ENCODE assay signal across 12 cellular contexts in genomic region chr3:177836671-177837070, GRCh38.
A peak's percentile ranks its signal among the peaks of the same experiment; 100 is the strongest.
DNase-seq lines count a peak whose midpoint lies in the region; ATAC-seq and TF ChIP-seq lines count a peak whose summit lies in the region.
"Had no signal": no experiment of that assay in that cellular context is flagged by ENCODE, and none has a peak within 500 bp of the region (broad histone marks: within the 10 kb centered on the region; RNA-seq: fewer than 3 reads in every experiment).

No MANE protein-coding gene starts in this region.

- no peaks in the 10 kb centered on the region for H3K27me3 Mint-ChIP-seq in activated CD4-positive, alpha-beta memory T cell treated with anti-CD3 and anti-CD28 coated beads for 36 hours
- H3K27me3 Mint-ChIP-seq: stimulated activated naive CD8-positive, alpha-beta T cell treated with anti-CD3 and anti-CD28 coated beads, Interleukin-15, Interleukin-2, amounts not matched to agents 100 ng/mL and 50 ng/mL, for 24 hours had no signal

- TF ChIP-seq CTCF in mammary epithelial cell (conservative IDR thresholded peaks at IDR 0.05 in 1 of 2, IDR thresholded peaks at IDR 0.05 in 1 of 2; ENCODE audit: extremely low read depth in 1 of 2, insufficient read depth in 1 of 2, low read depth in 1 of 2, low read length in 2 of 2): no peak
- no peak for TF ChIP-seq CTCF in mucosa of descending colon (IDR thresholded peaks at IDR 0.05)

- WGBS in mammary epithelial cell (ENCODE audit: low coverage, missing lambda C conversion rate): 5% methylated on average over 5 of the region's 5 CpGs

- no peaks in the 10 kb centered on the region for H4K20me1 ChIP-seq in mammary epithelial cell (ENCODE audit: insufficient read depth, low read length)

- dilution Hi-C loops in mammary epithelial cell (cut with HindIII; ENCODE audit: low sequenced_read_pairs): no loop called here

- CTCF ChIA-PET in mammary epithelial cell (lab: Charles Lee; ENCODE audit: low non-redundant PET): no interaction called here
- CTCF ChIA-PET in activated CD4-positive, alpha-beta memory T cell treated with anti-CD3 and anti-CD28 coated beads for 36 hours (lab: Charles Lee): no interaction called here

- ATAC-seq in mucosa of descending colon: peak; percentile 42
- no peak for ATAC-seq in HG03280 (IDR thresholded peaks at IDR 0.05; ENCODE audit: unreplicated experiment)
- no peak for ATAC-seq in GM19455 (IDR thresholded peaks at IDR 0.05; ENCODE audit: unreplicated experiment)

- H3K4me2 ChIP-seq in mammary epithelial cell (ENCODE audit: insufficient read depth, low read depth, low read length): peak overlapping the region; percentile 29

- no peak overlapping the region for H3K4me3 Mint-ChIP-seq in activated CD4-positive, alpha-beta memory T cell treated with anti-CD3 and anti-CD28 coated beads for 36 hours
- H3K4me3 Mint-ChIP-seq: stimulated activated naive CD8-positive, alpha-beta T cell treated with anti-CD3 and anti-CD28 coated beads, Interleukin-15, Interleukin-2, amounts not matched to agents 100 ng/mL and 50 ng/mL, for 24 hours; T-helper 1 cell treated with Interleukin-12 subunit alpha and Interleukin-12 subunit beta and Interleukin-4 antibody, amounts not matched to agents 30 μg/mL and 1 μg/mL, for 36 hours had no signal

- POLR2A ChIA-PET in activated CD4-positive, alpha-beta memory T cell treated with anti-CD3 and anti-CD28 coated beads for 36 hours (lab: Charles Lee): no interaction called here

- H3K9me3 Mint-ChIP-seq in activated CD4-positive, alpha-beta memory T cell treated with anti-CD3 and anti-CD28 coated beads for 36 hours: no peaks in the 10 kb centered on the region
- H3K9me3 Mint-ChIP-seq: stimulated activated naive CD8-positive, alpha-beta T cell treated with anti-CD3 and anti-CD28 coated beads, Interleukin-15, Interleukin-2, amounts not matched to agents 100 ng/mL and 50 ng/mL, for 24 hours; T-helper 1 cell treated with Interleukin-12 subunit alpha and Interleukin-12 subunit beta and Interleukin-4 antibody, amounts not matched to agents 30 μg/mL and 1 μg/mL, for 36 hours had no signal

- no peak overlapping the region for H3K27ac Mint-ChIP-seq in activated CD4-positive, alpha-beta memory T cell treated with anti-CD3 and anti-CD28 coated beads for 36 hours
- H3K27ac Mint-ChIP-seq: stimulated activated naive CD8-positive, alpha-beta T cell treated with anti-CD3 and anti-CD28 coated beads, Interleukin-15, Interleukin-2, amounts not matched to agents 100 ng/mL and 50 ng/mL, for 24 hours; T-helper 1 cell treated with Interleukin-12 subunit alpha and Interleukin-12 subunit beta and Interleukin-4 antibody, amounts not matched to agents 30 μg/mL and 1 μg/mL, for 36 hours had no signal

- peak; percentile 28 for DNase-seq in Daoy (ENCODE audit: low read depth)
- peak; percentile 57 for DNase-seq in NCI-H2107 (lab: John Stamatoyannopoulos, UW)
- peak; percentile 63 for DNase-seq in mammary epithelial cell
- no peak for DNase-seq in mucosa of descending colon
- no peak for DNase-seq in C1 segment of cervical spinal cord (lab: John Stamatoyannopoulos, UW)
- no peak for DNase-seq in activated CD4-positive, alpha-beta memory T cell treated with anti-CD3 and anti-CD28 coated beads for 36 hours
- DNase-seq: BE2C, mesendoderm had no signal

- no TSS peak for BruUV-seq in mammary epithelial cell (replicated peaks; lab: Mats Ljungman, UMichigan)

- peaks cover 41% of the 10 kb centered on the region for H3K4me1 ChIP-seq in mammary epithelial cell (ENCODE audit: insufficient read depth, low read length)
- no peaks in the 10 kb centered on the region for H3K4me1 ChIP-seq in mucosa of descending colon (ENCODE audit: low read depth)

- H3K9me3 ChIP-seq in mammary epithelial cell (replicated peaks; ENCODE audit: insufficient read depth, low read length): no peaks in the 10 kb centered on the region
- H3K9me3 ChIP-seq in mucosa of descending colon: no peaks in the 10 kb centered on the region
- H3K9me3 ChIP-seq: BE2C had no signal

- H3K9ac ChIP-seq in mammary epithelial cell (ENCODE audit: insufficient read depth, low read length): no peak overlapping the region

- in situ Hi-C loops in mammary epithelial cell (cut with MboI; ENCODE audit: low sequenced_read_pairs in 2 of 2): no loop called here

- intact Hi-C loops in mammary epithelial cell (cut with micrococcal nuclease): no loop called here
- intact Hi-C loops in mucosa of descending colon (cut with DNase I, micrococcal nuclease): no loop called here
- intact Hi-C loops in activated CD4-positive, alpha-beta memory T cell treated with anti-CD3 and anti-CD28 coated beads for 36 hours (cut with micrococcal nuclease): no loop called here

- no peak overlapping the region for H3K4me3 ChIP-seq in mammary epithelial cell (replicated peaks in 1 of 3; ENCODE audit: insufficient read depth in 1 of 3, low read depth in 2 of 3, low read length in 3 of 3)
- no peak overlapping the region for H3K4me3 ChIP-seq in mucosa of descending colon

- H3K27me3 ChIP-seq in mammary epithelial cell (ENCODE audit: insufficient read depth, low read length): no peaks in the 10 kb centered on the region
- H3K27me3 ChIP-seq: BE2C had no signal

- H3K27ac ChIP-seq in mammary epithelial cell (ENCODE audit: insufficient read depth, low read depth, low read length): peak overlapping the region; percentile 85

- peaks cover 3% of the 10 kb centered on the region for H3K4me1 Mint-ChIP-seq in activated CD4-positive, alpha-beta memory T cell treated with anti-CD3 and anti-CD28 coated beads for 36 hours (ENCODE audit: low read depth)

- peak overlapping the region; percentile 78 for H2AFZ ChIP-seq in mammary epithelial cell (ENCODE audit: low read depth, low read length)

- no peaks in the 10 kb centered on the region for H3K36me3 Mint-ChIP-seq in activated CD4-positive, alpha-beta memory T cell treated with anti-CD3 and anti-CD28 coated beads for 36 hours

- H3K36me3 ChIP-seq in mammary epithelial cell (ENCODE audit: insufficient read depth, low read length) (no peaks in the 10 kb centered on the region), mucosa of descending colon (ENCODE audit: low read depth) (no peaks in the 10 kb centered on the region)
- H3K36me3 ChIP-seq: BE2C had no signal

- no peaks in the 10 kb centered on the region for H3K79me2 ChIP-seq in mammary epithelial cell (ENCODE audit: insufficient read depth, low read length)

Comparison
In these comparisons a context has a peak if more than half of its experiments do, and no peak if none do; other contexts are left out.
1. DNase-seq: peak in Daoy (single experiment), NCI-H2107 (single experiment) and mammary epithelial cell (single experiment); none in mucosa of descending colon (0 of 3), C1 segment of cervical spinal cord (0 of 14) and activated CD4-positive, alpha-beta memory T cell treated with anti-CD3 and anti-CD28 coated beads for 36 hours (single experiment).